In the genomic region with DNA sequence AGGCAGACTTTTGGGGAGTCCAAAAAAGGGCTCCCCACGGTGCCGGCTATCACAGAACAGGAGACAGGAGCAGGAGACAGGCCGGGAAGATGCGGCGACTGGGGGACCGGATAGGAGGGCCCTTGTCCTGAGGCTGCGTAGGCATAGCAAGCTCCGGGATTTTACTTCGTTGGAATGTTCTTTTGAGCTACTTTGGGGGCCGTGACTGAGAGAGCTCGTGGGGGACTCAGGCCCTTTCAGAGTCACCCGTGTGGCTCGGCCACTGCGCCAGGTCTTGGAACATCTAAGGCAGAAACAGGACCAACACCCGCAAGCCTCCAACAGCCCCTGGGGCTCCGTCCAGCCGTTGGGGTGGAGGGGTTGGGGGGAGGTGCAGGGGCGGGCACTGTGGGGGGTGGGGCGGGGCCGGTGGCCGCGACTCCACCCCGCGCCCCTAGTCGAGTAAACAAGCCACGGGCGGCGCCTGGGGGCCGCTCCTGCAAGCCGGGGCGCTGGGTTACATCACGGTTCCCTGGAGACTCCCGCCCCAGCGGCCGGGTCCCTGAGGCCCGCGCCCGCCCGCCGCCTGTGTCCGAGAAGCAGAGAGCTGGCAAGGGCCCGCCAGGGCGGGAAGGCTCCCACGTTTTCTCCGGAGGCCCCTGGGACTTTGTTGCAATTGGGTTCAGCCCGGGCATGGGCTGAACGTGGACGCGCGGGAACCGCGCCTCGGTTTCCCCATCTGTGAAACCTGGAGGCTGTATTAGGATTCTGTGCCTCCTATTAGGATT, we compare ENCODE assay signal across 2 cellular contexts.
A peak's percentile ranks its signal among the peaks of the same experiment; 100 is the strongest.
TF ChIP-seq lines count a peak whose summit lies in the region.

No MANE protein-coding gene starts in this region.

TF ChIP-seq in A549, 52 proteins besides CTCF, POLR2A, EP300 and RAD21:
- no peak for TF ChIP-seq HOXB13 (CRISPR knock-in tag; IDR thresholded peaks at IDR 0.05; ENCODE audit: low read depth)
- TF ChIP-seq GATA3 (IDR thresholded peaks at IDR 0.05; ENCODE audit: borderline replicate concordance) = no peak
- TF ChIP-seq, protein P1, sequence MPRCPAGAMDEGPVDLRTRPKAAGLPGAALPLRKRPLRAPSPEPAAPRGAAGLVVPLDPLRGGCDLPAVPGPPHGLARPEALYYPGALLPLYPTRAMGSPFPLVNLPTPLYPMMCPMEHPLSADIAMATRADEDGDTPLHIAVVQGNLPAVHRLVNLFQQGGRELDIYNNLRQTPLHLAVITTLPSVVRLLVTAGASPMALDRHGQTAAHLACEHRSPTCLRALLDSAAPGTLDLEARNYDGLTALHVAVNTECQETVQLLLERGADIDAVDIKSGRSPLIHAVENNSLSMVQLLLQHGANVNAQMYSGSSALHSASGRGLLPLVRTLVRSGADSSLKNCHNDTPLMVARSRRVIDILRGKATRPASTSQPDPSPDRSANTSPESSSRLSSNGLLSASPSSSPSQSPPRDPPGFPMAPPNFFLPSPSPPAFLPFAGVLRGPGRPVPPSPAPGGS (IDR thresholded peaks at IDR 0.05) = no peak
- TF ChIP-seq, protein P2, sequence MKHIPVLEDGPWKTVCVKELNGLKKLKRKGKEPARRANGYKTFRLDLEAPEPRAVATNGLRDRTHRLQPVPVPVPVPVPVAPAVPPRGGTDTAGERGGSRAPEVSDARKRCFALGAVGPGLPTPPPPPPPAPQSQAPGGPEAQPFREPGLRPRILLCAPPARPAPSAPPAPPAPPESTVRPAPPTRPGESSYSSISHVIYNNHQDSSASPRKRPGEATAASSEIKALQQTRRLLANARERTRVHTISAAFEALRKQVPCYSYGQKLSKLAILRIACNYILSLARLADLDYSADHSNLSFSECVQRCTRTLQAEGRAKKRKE (CRISPR knock-in tag; IDR thresholded peaks at IDR 0.05; ENCODE audit: low read depth) = no peak
- TF ChIP-seq, protein P3, sequence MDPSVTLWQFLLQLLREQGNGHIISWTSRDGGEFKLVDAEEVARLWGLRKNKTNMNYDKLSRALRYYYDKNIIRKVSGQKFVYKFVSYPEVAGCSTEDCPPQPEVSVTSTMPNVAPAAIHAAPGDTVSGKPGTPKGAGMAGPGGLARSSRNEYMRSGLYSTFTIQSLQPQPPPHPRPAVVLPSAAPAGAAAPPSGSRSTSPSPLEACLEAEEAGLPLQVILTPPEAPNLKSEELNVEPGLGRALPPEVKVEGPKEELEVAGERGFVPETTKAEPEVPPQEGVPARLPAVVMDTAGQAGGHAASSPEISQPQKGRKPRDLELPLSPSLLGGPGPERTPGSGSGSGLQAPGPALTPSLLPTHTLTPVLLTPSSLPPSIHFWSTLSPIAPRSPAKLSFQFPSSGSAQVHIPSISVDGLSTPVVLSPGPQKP (IDR thresholded peaks at IDR 0.05; ENCODE audit: low read depth, low read length) = no peak
- TF ChIP-seq, protein P4, sequence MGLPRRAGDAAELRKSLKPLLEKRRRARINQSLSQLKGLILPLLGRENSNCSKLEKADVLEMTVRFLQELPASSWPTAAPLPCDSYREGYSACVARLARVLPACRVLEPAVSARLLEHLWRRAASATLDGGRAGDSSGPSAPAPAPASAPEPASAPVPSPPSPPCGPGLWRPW (IDR thresholded peaks at IDR 0.05) = no peak
- TF ChIP-seq CBX2 (IDR thresholded peaks at IDR 0.05; ENCODE audit: borderline replicate concordance, low read depth) = no peak
- TF ChIP-seq FOSB (CRISPR knock-in tag; IDR thresholded peaks at IDR 0.05) = no peak
- TF ChIP-seq, protein P5, sequence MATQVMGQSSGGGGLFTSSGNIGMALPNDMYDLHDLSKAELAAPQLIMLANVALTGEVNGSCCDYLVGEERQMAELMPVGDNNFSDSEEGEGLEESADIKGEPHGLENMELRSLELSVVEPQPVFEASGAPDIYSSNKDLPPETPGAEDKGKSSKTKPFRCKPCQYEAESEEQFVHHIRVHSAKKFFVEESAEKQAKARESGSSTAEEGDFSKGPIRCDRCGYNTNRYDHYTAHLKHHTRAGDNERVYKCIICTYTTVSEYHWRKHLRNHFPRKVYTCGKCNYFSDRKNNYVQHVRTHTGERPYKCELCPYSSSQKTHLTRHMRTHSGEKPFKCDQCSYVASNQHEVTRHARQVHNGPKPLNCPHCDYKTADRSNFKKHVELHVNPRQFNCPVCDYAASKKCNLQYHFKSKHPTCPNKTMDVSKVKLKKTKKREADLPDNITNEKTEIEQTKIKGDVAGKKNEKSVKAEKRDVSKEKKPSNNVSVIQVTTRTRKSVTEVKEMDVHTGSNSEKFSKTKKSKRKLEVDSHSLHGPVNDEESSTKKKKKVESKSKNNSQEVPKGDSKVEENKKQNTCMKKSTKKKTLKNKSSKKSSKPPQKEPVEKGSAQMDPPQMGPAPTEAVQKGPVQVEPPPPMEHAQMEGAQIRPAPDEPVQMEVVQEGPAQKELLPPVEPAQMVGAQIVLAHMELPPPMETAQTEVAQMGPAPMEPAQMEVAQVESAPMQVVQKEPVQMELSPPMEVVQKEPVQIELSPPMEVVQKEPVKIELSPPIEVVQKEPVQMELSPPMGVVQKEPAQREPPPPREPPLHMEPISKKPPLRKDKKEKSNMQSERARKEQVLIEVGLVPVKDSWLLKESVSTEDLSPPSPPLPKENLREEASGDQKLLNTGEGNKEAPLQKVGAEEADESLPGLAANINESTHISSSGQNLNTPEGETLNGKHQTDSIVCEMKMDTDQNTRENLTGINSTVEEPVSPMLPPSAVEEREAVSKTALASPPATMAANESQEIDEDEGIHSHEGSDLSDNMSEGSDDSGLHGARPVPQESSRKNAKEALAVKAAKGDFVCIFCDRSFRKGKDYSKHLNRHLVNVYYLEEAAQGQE (IDR thresholded peaks at IDR 0.05) = no peak
- no peak for TF ChIP-seq EHF (CRISPR knock-in tag; IDR thresholded peaks at IDR 0.05)
- no peak for TF ChIP-seq SREBF2 (IDR thresholded peaks at IDR 0.05)
- TF ChIP-seq HOXA7 (CRISPR knock-in tag; IDR thresholded peaks at IDR 0.05) = no peak
- TF ChIP-seq ESRRA (IDR thresholded peaks at IDR 0.05; ENCODE audit: borderline replicate concordance, low read length) = no peak
- no peak for TF ChIP-seq KDM5A (IDR thresholded peaks at IDR 0.05)
- no peak for TF ChIP-seq MAFK (IDR thresholded peaks at IDR 0.05; ENCODE audit: partially characterized antibody)
- TF ChIP-seq, protein P6, sequence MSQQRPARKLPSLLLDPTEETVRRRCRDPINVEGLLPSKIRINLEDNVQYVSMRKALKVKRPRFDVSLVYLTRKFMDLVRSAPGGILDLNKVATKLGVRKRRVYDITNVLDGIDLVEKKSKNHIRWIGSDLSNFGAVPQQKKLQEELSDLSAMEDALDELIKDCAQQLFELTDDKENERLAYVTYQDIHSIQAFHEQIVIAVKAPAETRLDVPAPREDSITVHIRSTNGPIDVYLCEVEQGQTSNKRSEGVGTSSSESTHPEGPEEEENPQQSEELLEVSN (IDR thresholded peaks at IDR 0.05; ENCODE audit: borderline replicate concordance, low read depth) = no peak
- TF ChIP-seq ZFP36 (IDR thresholded peaks at IDR 0.05; ENCODE audit: borderline replicate concordance, partially characterized antibody) = no peak

TF ChIP-seq in H1, 55 proteins besides CTCF, POLR2A, EP300 and RAD21:
- TF ChIP-seq TAF7 (optimal IDR thresholded peaks at IDR 0.05; ENCODE audit: borderline replicate concordance, low read depth, low read length) = no peak
- peak; percentile 30 for TF ChIP-seq KDM4A (IDR thresholded peaks at IDR 0.05; ENCODE audit: low read depth, low read length, severe bottlenecking)
- no peak for TF ChIP-seq YY1 (IDR thresholded peaks at IDR 0.05; ENCODE audit: low read depth, low read length)
- no peak for TF ChIP-seq SIN3A (conservative IDR thresholded peaks at IDR 0.05 in 1 of 2, IDR thresholded peaks at IDR 0.05 in 1 of 2; ENCODE audit: low read depth in 1 of 2, low read length in 2 of 2)
- peak; percentile 20 for TF ChIP-seq ASH2L (IDR thresholded peaks at IDR 0.05; ENCODE audit: low read length)
- 0 out of 2 replicates have a peak, but pooled peaks have one; percentile 17 for TF ChIP-seq GABPA (IDR thresholded peaks at IDR 0.05; ENCODE audit: borderline replicate concordance, insufficient read depth, low read length)
- no peak for TF ChIP-seq CREB1 (IDR thresholded peaks at IDR 0.05)
- TF ChIP-seq PHF8 (conservative IDR thresholded peaks at IDR 0.05; ENCODE audit: low read depth, low read length) = peak; percentile 41; the same call in 1 of the 2 replicates
- 0 out of 2 replicates have a peak, but pooled peaks have one; percentile 49 for TF ChIP-seq RBBP5 (IDR thresholded peaks at IDR 0.05; ENCODE audit: borderline replicate concordance, low read depth, low read length)
- TF ChIP-seq SP1 (IDR thresholded peaks at IDR 0.05; ENCODE audit: low read depth, low read length) = no peak
- TF ChIP-seq NRF1 (IDR thresholded peaks at IDR 0.05; ENCODE audit: low read depth, low read length) = no peak
- TF ChIP-seq, protein P7, sequence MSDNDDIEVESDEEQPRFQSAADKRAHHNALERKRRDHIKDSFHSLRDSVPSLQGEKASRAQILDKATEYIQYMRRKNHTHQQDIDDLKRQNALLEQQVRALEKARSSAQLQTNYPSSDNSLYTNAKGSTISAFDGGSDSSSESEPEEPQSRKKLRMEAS (IDR thresholded peaks at IDR 0.05) = no peak
